In the genomic region with DNA sequence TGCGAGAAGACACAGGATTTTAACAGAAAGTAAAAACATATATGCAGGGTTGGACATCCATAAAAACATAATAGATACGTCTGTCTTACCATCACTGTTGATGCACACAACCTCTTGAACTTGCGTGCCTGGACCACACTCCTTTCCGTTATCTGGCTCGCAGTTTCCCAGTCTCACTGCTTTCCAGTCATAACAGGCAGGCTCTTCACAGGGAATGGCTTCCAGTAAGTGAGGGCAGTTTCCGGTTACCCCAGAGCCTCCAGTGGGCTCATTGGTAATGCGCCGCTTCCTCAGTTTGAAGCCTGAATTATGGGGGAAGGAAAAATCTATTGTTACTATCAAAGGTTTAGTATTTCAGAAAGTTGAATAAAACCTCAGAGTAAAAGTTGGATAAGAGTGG, we compare ENCODE assay signal across 25 cellular contexts.
"Had no signal": no experiment of that assay in that cellular context is flagged by ENCODE, and none has a peak within 500 bp of the region (broad histone marks: within the 10 kb centered on the region; RNA-seq: fewer than 3 reads in every experiment).

No MANE protein-coding gene starts in this region.

- H3K36me3 Mint-ChIP-seq: activated naive CD4-positive, alpha-beta T cell treated with anti-CD3 and anti-CD28 coated beads, Interleukin-2, amount 50 U/mL, for 72 hours; T-cell had no signal

- H3K27ac Mint-ChIP-seq: activated CD4-positive, alpha-beta T cell treated with anti-CD3 and anti-CD28 coated beads for 36 hours; activated CD8-positive, alpha-beta T cell treated with anti-CD3 and anti-CD28 coated beads for 36 hours; activated naive CD4-positive, alpha-beta T cell treated with anti-CD3 and anti-CD28 coated beads, Interleukin-2, amount 50 U/mL, for 72 hours; activated naive CD8-positive, alpha-beta T cell treated with anti-CD3 and anti-CD28 coated beads, Interleukin-2, amount 50 U/mL, for 24 hours; activated T-helper 1 cell treated with anti-CD3 and anti-CD28 coated beads, Interleukin-12 subunit alpha, Interleukin-12 subunit beta, Interleukin-2, Interleukin-4 antibody, amounts not matched to agents 30 ng/mL and 10 ng/mL and 1 ng/mL, durations not matched to agents 14 hours and 24 hours and 36 hours; T-cell had no signal

- H3K4me3 Mint-ChIP-seq: activated CD4-positive, alpha-beta T cell treated with anti-CD3 and anti-CD28 coated beads for 36 hours; activated CD8-positive, alpha-beta T cell treated with anti-CD3 and anti-CD28 coated beads for 36 hours; activated naive CD8-positive, alpha-beta T cell treated with anti-CD3 and anti-CD28 coated beads, Interleukin-2, amount 50 U/mL, for 24 hours; activated T-helper 1 cell treated with anti-CD3 and anti-CD28 coated beads, Interleukin-12 subunit alpha, Interleukin-12 subunit beta, Interleukin-2, Interleukin-4 antibody, amounts not matched to agents 30 ng/mL and 10 ng/mL and 1 ng/mL, durations not matched to agents 14 hours and 24 hours and 36 hours; T-cell had no signal

- H3K9me3 Mint-ChIP-seq: activated T-helper 1 cell treated with anti-CD3 and anti-CD28 coated beads, Interleukin-12 subunit alpha, Interleukin-12 subunit beta, Interleukin-2, Interleukin-4 antibody, amounts not matched to agents 30 ng/mL and 10 ng/mL and 1 ng/mL, durations not matched to agents 14 hours and 24 hours and 36 hours had no signal

- DNase-seq: activated CD4-positive, alpha-beta T cell treated with anti-CD3 and anti-CD28 coated beads for 36 hours; activated CD4-positive, alpha-beta T cell treated with anti-CD3 and anti-CD28 coated beads, Interleukin-2, amount 50 U/mL, for 1 hour; activated CD8-positive, alpha-beta memory T cell treated with anti-CD3 and anti-CD28 coated beads, Interleukin-2, amount 50 U/mL, for 48 hours; activated CD8-positive, alpha-beta T cell treated with anti-CD3 and anti-CD28 coated beads for 36 hours; activated effector memory CD4-positive, alpha-beta T cell treated with Interleukin-2 at 50 U/mL for 16 hours; activated naive CD4-positive, alpha-beta T cell; activated naive CD8-positive, alpha-beta T cell treated with anti-CD3 and anti-CD28 coated beads, Interleukin-2, amount 50 U/mL, for 24 hours; activated T-cell treated with anti-CD3 and anti-CD28 coated beads, Interleukin-2, amount 50 U/mL, for 1 hour; amniotic stem cell; body of pancreas; central memory CD4-positive, alpha-beta T cell; Kasumi-1; KBM-7; NCI-H1105; NCI-H1436; NCI-H187; NCI-H2081; NCI-H510A treated with DMSO at 0.1 percent for 48 hours; NCI-H69; RPMI8226; T-cell; T-helper 2 cell; T1000 had no signal

- H3K4me1 Mint-ChIP-seq: activated CD4-positive, alpha-beta T cell treated with anti-CD3 and anti-CD28 coated beads for 36 hours; T-cell had no signal

- H3K27me3 Mint-ChIP-seq: activated CD4-positive, alpha-beta T cell treated with anti-CD3 and anti-CD28 coated beads for 36 hours; activated CD8-positive, alpha-beta T cell treated with anti-CD3 and anti-CD28 coated beads for 36 hours; T-cell had no signal
